In the genomic region with DNA sequence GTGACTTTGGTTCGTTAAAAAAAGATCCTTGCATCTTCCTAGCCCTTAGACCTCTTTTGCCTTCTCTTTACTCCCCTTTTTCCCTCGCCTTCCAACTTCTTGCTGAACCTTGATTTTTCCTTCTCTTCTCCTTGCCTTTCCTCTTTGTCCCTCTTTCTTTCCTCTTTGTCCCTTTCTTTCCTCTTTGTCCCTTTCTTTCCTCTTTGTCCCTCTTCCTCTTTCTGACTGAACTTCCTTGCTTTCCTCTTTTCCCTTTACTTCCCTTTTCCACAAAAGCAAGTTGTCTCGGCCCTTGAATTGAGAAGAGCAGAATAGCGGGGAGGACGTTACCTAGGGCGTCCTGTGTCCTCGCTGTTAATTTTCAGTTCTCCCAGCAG, we compare ENCODE assay signal across 9 cellular contexts. TPM values are rescaled to one million over a fixed set of nuclear protein-coding genes. Genes with fewer than 3 reads are reported as not detected.
DNase-seq lines count a peak whose midpoint lies in the region; ATAC-seq and TF ChIP-seq lines count a peak whose summit lies in the region.
"Had no signal": no experiment of that assay in that cellular context is flagged by ENCODE, and none has a peak within 500 bp of the region (broad histone marks: within the 10 kb centered on the region; RNA-seq: fewer than 3 reads in every experiment).

No MANE protein-coding gene starts in this region.

- peaks cover 7% of the 10 kb centered on the region for H3K27me3 ChIP-seq in DND-41 (ENCODE audit: insufficient read depth, low read length, poor library complexity)
- no peaks in the 10 kb centered on the region for H3K27me3 ChIP-seq in MM.1S (replicated peaks; ENCODE audit: insufficient read depth, low read length)
- no peaks in the 10 kb centered on the region for H3K27me3 ChIP-seq in ovary

- H2AFZ ChIP-seq in DND-41 (ENCODE audit: low read depth, low read length) (peak overlapping the region; percentile 84), MM.1S (ENCODE audit: low read length) (peak overlapping the region; percentile 70)

- 23 to 27% (median 23%) methylated on average over 7 of the region's 7 CpGs for WGBS in ovary, 3 donors

- H3K9me3 ChIP-seq in DND-41 (ENCODE audit: insufficient read depth, low read length, severe bottlenecking) (no peaks in the 10 kb centered on the region), MM.1S (replicated peaks; ENCODE audit: insufficient read depth, low read length) (no peaks in the 10 kb centered on the region), ovary (no peaks in the 10 kb centered on the region)

- peaks cover 34% of the 10 kb centered on the region for H3K36me3 Mint-ChIP-seq in effector memory CD8-positive, alpha-beta T cell (ENCODE audit: insufficient read depth)

- H3K9me2 ChIP-seq in MM.1S (replicated peaks; ENCODE audit: insufficient read depth, low read length), result no peaks in the 10 kb centered on the region

- H4K20me1 ChIP-seq in DND-41 (ENCODE audit: insufficient read depth, low read length) (peaks cover 12% of the 10 kb centered on the region), MM.1S (ENCODE audit: insufficient read depth, low read length) (no peaks in the 10 kb centered on the region)

- H3K4me1 Mint-ChIP-seq in effector memory CD8-positive, alpha-beta T cell (ENCODE audit: low read depth in 2 of 2), result peaks cover 29 to 40% of the 10 kb centered on the region in 2 donors

- H3K27me3 Mint-ChIP-seq in effector memory CD8-positive, alpha-beta T cell, result peaks cover under 1 to 2% of the 10 kb centered on the region in 2 donors

- H3K36me3 ChIP-seq in DND-41 (ENCODE audit: insufficient read depth, low read length) (peaks cover 7% of the 10 kb centered on the region; the same call in 1 of the 2 replicates), MM.1S (replicated peaks; ENCODE audit: insufficient read depth, low read length) (no peaks in the 10 kb centered on the region), ovary (no peaks in the 10 kb centered on the region)

- H3K4me2 ChIP-seq in DND-41 (ENCODE audit: insufficient read depth, low read length), result peak overlapping the region; percentile 96
- peak overlapping the region; percentile 92 for H3K4me2 ChIP-seq in MM.1S (ENCODE audit: low read depth, low read length)

- H3K27ac ChIP-seq in DND-41 (ENCODE audit: low read length), result peak overlapping the region; percentile 77; the same call in 1 of the 2 replicates
- H3K27ac ChIP-seq in MM.1S (ENCODE audit: low read length), result peak overlapping the region; percentile 78; the same call in 1 of the 2 replicates
- peak overlapping the region in 1 of 2 donors; percentile 19 for H3K27ac ChIP-seq in ovary

- peak overlapping the region; percentile 86 to 89 for H3K4me3 Mint-ChIP-seq in effector memory CD8-positive, alpha-beta T cell

- TF ChIP-seq EP300 in ovary (IDR thresholded peaks at IDR 0.05), result no peak

- TF ChIP-seq CTCF in DND-41 (IDR thresholded peaks at IDR 0.05; ENCODE audit: borderline replicate concordance, extremely low read depth, low read length, poor library complexity, severe bottlenecking) (no peak), MM.1S (IDR thresholded peaks at IDR 0.05; ENCODE audit: low read length) (no peak), ovary (IDR thresholded peaks at IDR 0.05) (no peak)

- H3K79me2 ChIP-seq in DND-41 (ENCODE audit: insufficient read depth, low read length) (peaks cover 30% of the 10 kb centered on the region), MM.1S (ENCODE audit: low read length) (peaks cover 27% of the 10 kb centered on the region)

- peak overlapping the region; percentile 94 to 95 for H3K27ac Mint-ChIP-seq in effector memory CD8-positive, alpha-beta T cell

- H3F3A ChIP-seq in MM.1S (ENCODE audit: insufficient read depth, low read length), result peaks cover 16% of the 10 kb centered on the region

- no peaks in the 10 kb centered on the region for H3K9me3 Mint-ChIP-seq in effector memory CD8-positive, alpha-beta T cell

- no peak for TF ChIP-seq POLR2A in ovary (IDR thresholded peaks at IDR 0.05)

- DNase-seq in DND-41, result no peak
- no peak for DNase-seq in MM.1S
- no peak for DNase-seq in effector memory CD8-positive, alpha-beta T cell
- no peak for DNase-seq in ovary
- no peak for DNase-seq in GM03348 (ENCODE audit: low spot score)
- DNase-seq in COLO829 (ENCODE audit: low spot score), result no peak
- DNase-seq in cortex of kidney (lab: John Stamatoyannopoulos, UW), result no peak
- DNase-seq in SK-N-DZ (ENCODE audit: low spot score), result no peak

- intact Hi-C loops in ovary (cut with DNase I), result loop anchor here (5.0 to 10.0 kb wide), 10 partner anchors 59 to 699 kb away; a partner anchor contains a TSS

- ATAC-seq in DND-41 (ENCODE audit: insufficient read depth, low read depth), result no peak
- ATAC-seq in effector memory CD8-positive, alpha-beta T cell (replicated peaks), result no peak
- ATAC-seq: K562 had no signal

- H3K4me1 ChIP-seq in DND-41 (ENCODE audit: insufficient read depth, low read length) (peaks cover 47% of the 10 kb centered on the region), MM.1S (ENCODE audit: low read length) (no peaks in the 10 kb centered on the region), ovary (ENCODE audit: insufficient read depth) (peaks cover 2% of the 10 kb centered on the region)

- peak overlapping the region; percentile 84 for H3K9ac ChIP-seq in DND-41 (ENCODE audit: low read depth, low read length)
- H3K9ac ChIP-seq in MM.1S (ENCODE audit: low read length), result peak overlapping the region; percentile 65; the same call in 1 of the 2 replicates

- H3K4me3 ChIP-seq in DND-41 (ENCODE audit: low read depth in 1 of 2, low read length in 2 of 2) (peak overlapping the region; percentile 46 to 89; a peak in 3 of 4 replicates), MM.1S (ENCODE audit: low read length) (peak overlapping the region; percentile 64), ovary (peak overlapping the region; percentile 69)
- H3K4me3 ChIP-seq: K562 had no signal

RNA-seq across cellular contexts. Expression of a gene that starts 1.4 kb away (rescaled TPM):
- total RNA-seq in ovary, result 10 to 100 TPM in 6 of 7 donors, 1 to 10 TPM in 1; 8.7 to 15.4 (median 13.8) TPM
- polyA plus RNA-seq in ovary, result 10 to 100 TPM; 10.5 to 14.3 TPM
- 5.4 and 5.5 TPM in 2 replicates for polyA plus RNA-seq in SK-N-DZ (2014; cell fraction: cytosol; rRNA removed)
- polyA plus RNA-seq in SK-N-DZ (2014; cell fraction: nucleus; rRNA removed), result 2.9 and 6.3 TPM in 2 replicates
